ENCODE assay signal across 8 cellular contexts in genomic region chr5:170296935-170297588, GRCh38. TPM values are rescaled to one million over a fixed set of nuclear protein-coding genes. Genes with fewer than 3 reads are reported as not detected.
A peak's percentile ranks its signal among the peaks of the same experiment; 100 is the strongest.
DNase-seq lines count a peak whose midpoint lies in the region; ATAC-seq lines count a peak whose summit lies in the region.

No MANE protein-coding gene starts in this region.

- no peaks in the 10 kb centered on the region for H3K27me3 Mint-ChIP-seq in dendritic cell treated with granulocyte-macrophage colony-stimulating factor and Interleukin-4, amounts not matched to agents 40 ng/mL and 50 ng/mL, for 4 days

- intact Hi-C loops in dendritic cell treated with granulocyte-macrophage colony-stimulating factor and Interleukin-4, amounts not matched to agents 40 ng/mL and 50 ng/mL, for 4 days (cut with micrococcal nuclease): loop anchor here (2.0 to 5.0 kb wide), 3 partner anchors 28 to 66 kb away; no protein-coding TSS in a partner anchor

- H3K79me2 ChIP-seq in Karpas-422 (ENCODE audit: low read length): no peaks in the 10 kb centered on the region

- H3K4me2 ChIP-seq in Karpas-422 (ENCODE audit: low read depth, low read length, poor library complexity, severe bottlenecking): no peak overlapping the region

- peak overlapping the region; percentile 99 for H3K4me3 Mint-ChIP-seq in dendritic cell treated with granulocyte-macrophage colony-stimulating factor and Interleukin-4, amounts not matched to agents 40 ng/mL and 50 ng/mL, for 4 days

- H3K36me3 ChIP-seq in stomach smooth muscle (ENCODE audit: control insufficient read depth in 2 of 2, insufficient read depth in 2 of 2, low read length in 2 of 2) (no peaks in the 10 kb centered on the region), Karpas-422 (ENCODE audit: insufficient read depth, low read length) (no peaks in the 10 kb centered on the region)

- H3K9ac ChIP-seq in stomach smooth muscle (ENCODE audit: low read length in 2 of 2) (no peak overlapping the region), Karpas-422 (ENCODE audit: low read length) (no peak overlapping the region)

- H4K20me1 ChIP-seq in Karpas-422 (ENCODE audit: insufficient read depth, low read depth, low read length): no peaks in the 10 kb centered on the region; the same call in 1 of the 2 replicates

- H3K9me3 ChIP-seq in stomach smooth muscle (ENCODE audit: control insufficient read depth in 2 of 2, low read length in 2 of 2) (no peaks in the 10 kb centered on the region), Karpas-422 (ENCODE audit: low read length) (no peaks in the 10 kb centered on the region)

- H3K27ac Mint-ChIP-seq in dendritic cell treated with granulocyte-macrophage colony-stimulating factor and Interleukin-4, amounts not matched to agents 40 ng/mL and 50 ng/mL, for 4 days: peak overlapping the region; percentile 95

- peak overlapping the region; percentile 26 to 63 for H3K4me3 ChIP-seq in stomach smooth muscle (ENCODE audit: low read length in 2 of 2)
- no peak overlapping the region for H3K4me3 ChIP-seq in Karpas-422 (ENCODE audit: low read length)

- H3K9me3 Mint-ChIP-seq in dendritic cell treated with granulocyte-macrophage colony-stimulating factor and Interleukin-4, amounts not matched to agents 40 ng/mL and 50 ng/mL, for 4 days: no peaks in the 10 kb centered on the region

- no peaks in the 10 kb centered on the region for H3K9me2 ChIP-seq in Karpas-422 (replicated peaks; ENCODE audit: insufficient read depth, low read length)

- DNase-seq in AML-193 (lab: John Stamatoyannopoulos, UW) (peak; percentile 24 to 32), NCI-H446 (lab: John Stamatoyannopoulos, UW) (no peak), Karpas-422 (no peak), GOT3 (lab: John Stamatoyannopoulos, UW) (no peak)

- peaks cover 56% of the 10 kb centered on the region for H3K36me3 Mint-ChIP-seq in dendritic cell treated with granulocyte-macrophage colony-stimulating factor and Interleukin-4, amounts not matched to agents 40 ng/mL and 50 ng/mL, for 4 days (ENCODE audit: low read depth)

- no peaks in the 10 kb centered on the region for H3K4me1 ChIP-seq in stomach smooth muscle (ENCODE audit: control insufficient read depth, insufficient read depth, low read length)
- peaks cover 17% of the 10 kb centered on the region for H3K4me1 ChIP-seq in Karpas-422 (ENCODE audit: low read length)

- ATAC-seq in GM19035 (IDR thresholded peaks at IDR 0.05; ENCODE audit: unreplicated experiment): peak; percentile 55
- peak; percentile 62 for ATAC-seq in HG03135 (IDR thresholded peaks at IDR 0.05; ENCODE audit: unreplicated experiment)

- H3K27me3 ChIP-seq in stomach smooth muscle (ENCODE audit: control insufficient read depth in 1 of 2, insufficient read depth in 2 of 2, low read length in 2 of 2): no peaks in the 10 kb centered on the region
- no peaks in the 10 kb centered on the region for H3K27me3 ChIP-seq in Karpas-422 (ENCODE audit: low read length)

- H3K27ac ChIP-seq in stomach smooth muscle (ENCODE audit: low read length): no peak overlapping the region
- H3K27ac ChIP-seq in Karpas-422 (ENCODE audit: low read length): no peak overlapping the region

- H2AFZ ChIP-seq in Karpas-422 (ENCODE audit: low read length): no peak overlapping the region

- peaks cover 82% of the 10 kb centered on the region for H3K4me1 Mint-ChIP-seq in dendritic cell treated with granulocyte-macrophage colony-stimulating factor and Interleukin-4, amounts not matched to agents 40 ng/mL and 50 ng/mL, for 4 days (ENCODE audit: low read depth)

RNA-seq across cellular contexts. Expression of gene LCP2, which starts 0.5 kb away (rescaled TPM):
- 0.22 and 0.82 TPM in 2 replicates for total RNA-seq in Karpas-422 (2014; rRNA removed; shearing (Covaris generic); ENCODE audit: low replicate concordance)

Comparison
In these comparisons a context has a peak if more than half of its experiments do, and no peak if none do; other contexts are left out.
1. DNase-seq: peak in AML-193 (2 of 2); none in NCI-H446 (0 of 2), Karpas-422 (single experiment) and GOT3 (single experiment).